Comparison of ENCODE assay signal across 17 cellular contexts in the genomic region with DNA sequence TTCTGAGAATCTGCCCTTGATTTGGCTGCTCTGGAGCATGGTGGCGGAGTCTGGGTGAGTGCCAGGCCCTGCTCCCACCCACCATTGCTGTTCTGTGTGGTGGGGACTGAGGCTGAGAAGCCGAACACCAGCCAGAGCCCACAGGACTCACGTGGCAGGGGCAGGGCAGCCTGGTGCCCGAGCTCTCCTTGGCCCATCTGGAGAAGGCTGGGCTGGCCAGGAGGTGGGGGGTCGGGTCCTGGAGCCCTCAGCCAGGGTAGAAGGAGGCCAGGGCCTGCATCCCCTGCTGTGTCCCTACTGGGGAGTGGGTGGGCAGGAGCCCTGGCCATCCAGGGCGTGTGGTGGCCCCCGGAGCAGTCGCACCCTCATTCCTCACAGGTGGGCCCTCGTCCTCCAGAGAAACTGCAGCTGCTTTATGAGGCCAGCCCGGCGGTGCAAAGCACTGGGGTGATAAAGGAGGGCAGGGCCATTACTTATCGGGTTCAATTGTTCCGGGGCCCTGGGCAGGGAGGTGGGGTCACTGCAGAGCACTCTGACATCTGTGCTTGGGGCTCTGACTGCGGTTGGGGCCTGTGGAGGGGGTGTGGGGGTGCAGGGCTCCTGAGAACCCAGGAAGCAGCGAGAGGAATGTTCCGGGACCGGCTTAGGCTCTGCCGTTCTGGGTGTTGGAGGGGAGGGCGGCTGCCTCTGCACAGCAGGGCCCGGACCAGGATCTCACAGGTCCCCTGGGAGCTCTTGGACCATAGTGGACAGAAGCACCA.
A peak's percentile ranks its signal among the peaks of the same experiment; 100 is the strongest.
DNase-seq lines count a peak whose midpoint lies in the region; ATAC-seq and TF ChIP-seq lines count a peak whose summit lies in the region.
"Had no signal": no experiment of that assay in that cellular context is flagged by ENCODE, and none has a peak within 500 bp of the region (broad histone marks: within the 10 kb centered on the region; RNA-seq: fewer than 3 reads in every experiment).

No MANE protein-coding gene starts in this region.

- no peaks in the 10 kb centered on the region for H3K36me3 ChIP-seq in endodermal cell (ENCODE audit: control insufficient read depth, insufficient read depth, low read length)
- H3K36me3 ChIP-seq in uterus, result no peaks in the 10 kb centered on the region

- no peak for ATAC-seq in activated naive CD4-positive, alpha-beta T cell treated with anti-CD3 and anti-CD28 coated beads, Interleukin-2, amount 50 U/mL, for 72 hours
- ATAC-seq in sciatic nerve, result no peak
- ATAC-seq in HG03460 (IDR thresholded peaks at IDR 0.05; ENCODE audit: unreplicated experiment), result no peak
- ATAC-seq: GM12878, HCT116 had no signal

- H3K79me1 ChIP-seq in H9 (ENCODE audit: insufficient read depth, low read depth, low read length, poor library complexity, severe bottlenecking), result no peaks in the 10 kb centered on the region

- H3K4me3 ChIP-seq in endodermal cell (ENCODE audit: low read length), result no peak overlapping the region
- no peak overlapping the region for H3K4me3 ChIP-seq in uterus
- H3K4me3 ChIP-seq: GM12878 had no signal

- H3K4me1 Mint-ChIP-seq in H9 (0 out of 4 replicates have a peak, but pooled peaks cover 0 to 2% of the 10 kb centered on the region in 2 experiments), endodermal cell (no peaks in the 10 kb centered on the region)
- H3K4me1 Mint-ChIP-seq: IgD-negative memory B cell had no signal

- no peaks in the 10 kb centered on the region for H3K79me2 ChIP-seq in H9 (ENCODE audit: insufficient read depth, low read length)

- no peak overlapping the region for H3K27ac Mint-ChIP-seq in activated naive CD4-positive, alpha-beta T cell treated with anti-CD3 and anti-CD28 coated beads, Interleukin-2, amount 50 U/mL, for 72 hours
- H3K27ac Mint-ChIP-seq in H9 (no peak overlapping the region), endodermal cell (no peak overlapping the region)
- H3K27ac Mint-ChIP-seq: CD4-positive, alpha-beta T cell; IgD-negative memory B cell had no signal

- intact Hi-C loops in sciatic nerve (cut with DNase I), result no loop called here
- intact Hi-C loops in uterus (cut with DNase I; ENCODE audit: low total_unique reads), result no loop called here

- no peak overlapping the region for H3K56ac ChIP-seq in H9 (ENCODE audit: insufficient read length, low read depth, low read length)

- no peak overlapping the region for H4K5ac ChIP-seq in H9 (ENCODE audit: insufficient read length, low read depth, low read length)

- H3K27ac ChIP-seq in H9 (ENCODE audit: insufficient read length, low read depth, low read length) (no peak overlapping the region), endodermal cell (ENCODE audit: low read depth, low read length) (no peak overlapping the region), uterus (no peak overlapping the region)

- no peak overlapping the region for H4K91ac ChIP-seq in H9 (ENCODE audit: insufficient read length, low read depth, low read length)

- H3T11ph ChIP-seq in H9 (ENCODE audit: low read length), result no peak overlapping the region

- no peak overlapping the region for H2BK15ac ChIP-seq in H9 (ENCODE audit: low read depth, low read length)

- no peaks in the 10 kb centered on the region for H3K36me3 Mint-ChIP-seq in activated naive CD4-positive, alpha-beta T cell treated with anti-CD3 and anti-CD28 coated beads, Interleukin-2, amount 50 U/mL, for 72 hours
- H3K36me3 Mint-ChIP-seq in H9 (ENCODE audit: insufficient read depth in 1 of 3, low read depth in 3 of 3), result no peaks in the 10 kb centered on the region
- H3K36me3 Mint-ChIP-seq in endodermal cell (ENCODE audit: low read depth), result no peaks in the 10 kb centered on the region
- H3K36me3 Mint-ChIP-seq: IgD-negative memory B cell had no signal

- peaks cover 4% of the 10 kb centered on the region for H3K23me2 ChIP-seq in H9 (ENCODE audit: insufficient read length, low read depth, low read length, poor library complexity, severe bottlenecking)

- H3K14ac ChIP-seq in H9 (ENCODE audit: insufficient read depth, low read length), result no peak overlapping the region

- no peaks in the 10 kb centered on the region for H3K9me3 ChIP-seq in H9 (ENCODE audit: control insufficient read depth, low read depth, low read length)
- H3K9me3 ChIP-seq in endodermal cell (ENCODE audit: control insufficient read depth, low read length), result no peaks in the 10 kb centered on the region
- no peaks in the 10 kb centered on the region for H3K9me3 ChIP-seq in uterus

- H3K4me1 ChIP-seq in H9 (ENCODE audit: insufficient read depth, low read length) (no peaks in the 10 kb centered on the region), endodermal cell (ENCODE audit: control insufficient read depth, insufficient read depth, low read length) (no peaks in the 10 kb centered on the region), uterus (no peaks in the 10 kb centered on the region)

- no peak overlapping the region for H3K4ac ChIP-seq in H9 (ENCODE audit: low read depth, low read length)

- H2BK12ac ChIP-seq in H9 (ENCODE audit: insufficient read length, low read depth, low read length), result no peak overlapping the region

- no peak overlapping the region for H2BK120ac ChIP-seq in H9 (ENCODE audit: low read depth, low read length, poor library complexity, severe bottlenecking)

- H3K4me2 ChIP-seq in H9 (ENCODE audit: insufficient read depth, insufficient read length, low read length), result no peak overlapping the region

- H2AFZ ChIP-seq in H9 (ENCODE audit: low read length), result no peak overlapping the region

- no peak for TF ChIP-seq POLR2A in uterus (IDR thresholded peaks at IDR 0.05)

- DNase-seq in activated naive CD4-positive, alpha-beta T cell treated with anti-CD3 and anti-CD28 coated beads, Interleukin-2, amount 50 U/mL, for 16 hours, result peak; percentile 5
- no peak for DNase-seq in activated naive CD4-positive, alpha-beta T cell treated with anti-CD3 and anti-CD28 coated beads, Interleukin-2, amount 50 U/mL, for 72 hours (ENCODE audit: low spot score in 2 of 2)
- DNase-seq in H9 (peak; percentile 15), endodermal cell (peak; percentile 35), sciatic nerve (ENCODE audit: low spot score) (peak; percentile 38), uterus (no peak)
- DNase-seq in stimulated activated CD4-positive, alpha-beta T cell treated with anti-CD3 and anti-CD28 coated beads, Interleukin-4, amount 100 ng/mL, for 1 hour, result no peak
- DNase-seq: Calu3, DMS79, NCI-H1417 treated with DMSO at 0.1 percent for 48 hours, NCI-H2029 treated with DMSO at 0.1 percent for 48 hours, NCI-H510A treated with DMSO at 0.1 percent for 48 hours had no signal

- no peak overlapping the region for H2BK20ac ChIP-seq in H9 (ENCODE audit: low read depth, low read length, poor library complexity, severe bottlenecking)

- H2BK5ac ChIP-seq in H9 (ENCODE audit: insufficient read length, low read length), result no peak overlapping the region

- no peak overlapping the region for H3K23ac ChIP-seq in H9 (ENCODE audit: insufficient read length, low read depth, low read length)

- no peak overlapping the region for H3K9ac ChIP-seq in H9 (ENCODE audit: extremely low read depth, insufficient read length, low read length)
- H3K9ac ChIP-seq in endodermal cell (ENCODE audit: extremely low read depth, low read length, poor library complexity, severe bottlenecking), result no peak overlapping the region

- H3K18ac ChIP-seq in H9 (ENCODE audit: insufficient read length, low read depth, low read length), result no peak overlapping the region

- no peak overlapping the region for H4K8ac ChIP-seq in H9 (replicated peaks; ENCODE audit: insufficient read length, low read depth, low read length)

- no peak overlapping the region for H3K4me3 Mint-ChIP-seq in H9
- no peak overlapping the region for H3K4me3 Mint-ChIP-seq in endodermal cell
- H3K4me3 Mint-ChIP-seq: CD4-positive, alpha-beta T cell; IgD-negative memory B cell had no signal

- H3K27me3 ChIP-seq in H9 (ENCODE audit: insufficient read depth, low read length), result no peaks in the 10 kb centered on the region
- no peaks in the 10 kb centered on the region for H3K27me3 ChIP-seq in endodermal cell (ENCODE audit: control insufficient read depth, insufficient read depth, low read length, poor library complexity, severe bottlenecking)
- H3K27me3 ChIP-seq in uterus, result no peaks in the 10 kb centered on the region

- H2AK5ac ChIP-seq in H9 (ENCODE audit: insufficient read length, low read length), result no peak overlapping the region

- no CpG with 5 or more reads among the region's 20 CpGs for WGBS in H9 (ENCODE audit: extremely low coverage, insufficient read length, low lambda C conversion rate)
- WGBS in endodermal cell (ENCODE audit: insufficient coverage in 1 of 2, insufficient read length in 1 of 2), 2 experiments, result 93 to 96% methylated on average over 9 to 20 of the region's 20 CpGs

- no peaks in the 10 kb centered on the region for H4K20me1 ChIP-seq in H9 (ENCODE audit: control insufficient read depth, insufficient read depth, insufficient read length)

- H3K9me3 Mint-ChIP-seq in activated naive CD4-positive, alpha-beta T cell treated with anti-CD3 and anti-CD28 coated beads, Interleukin-2, amount 50 U/mL, for 72 hours, result peaks cover 0 to 4% of the 10 kb centered on the region in 2 donors
- H3K9me3 Mint-ChIP-seq in H9 (no peaks in the 10 kb centered on the region; a peak in 1 of 5 replicates), endodermal cell (no peaks in the 10 kb centered on the region)
- H3K9me3 Mint-ChIP-seq: CD4-positive, alpha-beta T cell; IgD-negative memory B cell had no signal

- H3K27me3 Mint-ChIP-seq in H9 (ENCODE audit: low read depth) (peaks cover 3% of the 10 kb centered on the region), endodermal cell (ENCODE audit: insufficient read depth) (no peaks in the 10 kb centered on the region)
- H3K27me3 Mint-ChIP-seq: CD4-positive, alpha-beta T cell had no signal

- TF ChIP-seq CTCF in H9 (conservative IDR thresholded peaks at IDR 0.05) (no peak), endodermal cell (conservative IDR thresholded peaks at IDR 0.05) (no peak), uterus (IDR thresholded peaks at IDR 0.05) (no peak)

Comparison
In these comparisons a context has a peak if more than half of its experiments do, and no peak if none do; other contexts are left out.
1. DNase-seq: peak in activated naive CD4-positive, alpha-beta T cell treated with anti-CD3 and anti-CD28 coated beads, Interleukin-2, amount 50 U/mL, for 16 hours (single experiment), H9 (single experiment), endodermal cell (single experiment) and sciatic nerve (single experiment); none in activated naive CD4-positive, alpha-beta T cell treated with anti-CD3 and anti-CD28 coated beads, Interleukin-2, amount 50 U/mL, for 72 hours (0 of 2), uterus (0 of 2) and stimulated activated CD4-positive, alpha-beta T cell treated with anti-CD3 and anti-CD28 coated beads, Interleukin-4, amount 100 ng/mL, for 1 hour (single experiment).